21 cellular contexts compared by ENCODE assay signal in the genomic region with DNA sequence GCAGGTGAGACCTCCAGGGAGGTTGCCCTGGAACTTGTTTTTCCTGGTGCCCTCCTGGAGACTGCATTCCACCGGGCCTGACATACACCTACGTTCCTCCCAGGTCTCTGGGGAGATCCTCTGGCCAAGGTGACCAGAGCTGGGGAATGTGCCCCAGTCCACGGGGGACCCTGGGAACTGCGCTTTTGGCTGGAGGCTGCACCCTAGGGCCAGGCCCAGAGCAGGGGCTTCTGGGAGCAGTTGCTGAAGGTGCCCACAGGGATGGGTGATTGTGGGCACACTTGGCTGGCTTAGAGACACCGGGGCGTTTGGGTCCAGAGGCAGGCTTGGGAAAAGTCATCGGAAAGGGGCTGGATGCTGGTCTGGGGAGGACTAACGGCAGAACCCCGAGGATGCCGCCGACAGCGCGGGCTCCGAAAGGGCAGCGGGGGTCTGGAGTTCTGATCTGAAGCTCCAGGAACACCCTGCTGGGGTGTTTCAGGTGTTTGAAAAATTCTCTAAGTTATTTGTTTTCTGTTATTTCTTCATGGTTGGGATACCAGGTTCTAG. TPM values are rescaled to one million over a fixed set of nuclear protein-coding genes. Genes with fewer than 3 reads are reported as not detected.
DNase-seq lines count a peak whose midpoint lies in the region; ATAC-seq, FAIRE-seq and TF ChIP-seq lines count a peak whose summit lies in the region.
"Had no signal": no experiment of that assay in that cellular context is flagged by ENCODE, and none has a peak within 500 bp of the region (broad histone marks: within the 10 kb centered on the region; RNA-seq: fewer than 3 reads in every experiment).

No MANE protein-coding gene starts in this region.

- FAIRE-seq in HepG2 (lab: Jason Lieb, UNC) (no peak), pancreas (lab: Jason Lieb, UNC) (no peak)
- FAIRE-seq: GM12878 had no signal

- H3K79me2 ChIP-seq in HepG2 (ENCODE audit: insufficient read depth, low read length), result no peaks in the 10 kb centered on the region
- H3K79me2 ChIP-seq in GM23338 (replicated peaks; ENCODE audit: insufficient read depth), result no peaks in the 10 kb centered on the region

- H3K36me3 Mint-ChIP-seq in activated T-cell treated with anti-CD3 and anti-CD28 coated beads, Interleukin-2, amount 50 U/mL, for 4 hours (ENCODE audit: insufficient read depth), result no peaks in the 10 kb centered on the region
- H3K36me3 Mint-ChIP-seq in GM23338 (ENCODE audit: low read depth), result peaks cover 5% of the 10 kb centered on the region; the same call in 2 of the 3 replicates

- peak overlapping the region; percentile 98 for H3K4me2 ChIP-seq in HepG2 (ENCODE audit: low read depth, low read length)
- no peak overlapping the region for H3K4me2 ChIP-seq in GM23338

- peak overlapping the region; percentile 46 to 75 (median 56); a peak in 5 of 6 replicates for H3K4me3 ChIP-seq in HepG2 (replicated peaks in 1 of 3; ENCODE audit: insufficient read depth in 1 of 3, low read depth in 2 of 3, low read length in 3 of 3)
- H3K4me3 ChIP-seq in pancreas, result no peak overlapping the region
- no peak overlapping the region for H3K4me3 ChIP-seq in GM23338
- H3K4me3 ChIP-seq: GM12878, SJSA1 had no signal

- peak overlapping the region; percentile 67; the same call in 1 of the 2 replicates for H3K9ac ChIP-seq in HepG2 (ENCODE audit: insufficient read depth, low read depth, low read length)

- no peaks in the 10 kb centered on the region for H3K27me3 Mint-ChIP-seq in activated T-cell treated with anti-CD3 and anti-CD28 coated beads, Interleukin-2, amount 50 U/mL, for 4 hours (ENCODE audit: low read depth)
- peaks cover 12% of the 10 kb centered on the region for H3K27me3 Mint-ChIP-seq in GM23338 (ENCODE audit: insufficient read depth, low read depth, poor library complexity)

- peak overlapping the region; percentile 77 for H3K27ac ChIP-seq in C4-2B
- H3K27ac ChIP-seq in HepG2 (ENCODE audit: extremely low read length, insufficient read depth, low read length), result peak overlapping the region; percentile 66
- peak overlapping the region; percentile 80 to 89 (median 86) for H3K27ac ChIP-seq in pancreas
- no peak overlapping the region for H3K27ac ChIP-seq in GM23338 (ENCODE audit: low read depth)
- H3K27ac ChIP-seq: SJSA1 had no signal

- H3K36me3 ChIP-seq in HepG2 (replicated peaks in 1 of 2; ENCODE audit: control insufficient read depth in 1 of 2, insufficient read depth in 2 of 2, low read length in 2 of 2) (no peaks in the 10 kb centered on the region), pancreas (no peaks in the 10 kb centered on the region), GM23338 (ENCODE audit: insufficient read depth) (no peaks in the 10 kb centered on the region)
- H3K36me3 ChIP-seq: SJSA1 had no signal

- H3F3A ChIP-seq in GM23338 (replicated peaks; ENCODE audit: low read depth), result no peaks in the 10 kb centered on the region

- ATAC-seq in HepG2 (peak; percentile 2; the same call in 2 of the 3 replicates), pancreas (peak in 1 of 4 donors; percentile 36), GM19463 (IDR thresholded peaks at IDR 0.05; ENCODE audit: unreplicated experiment) (no peak), GM23338 (no peak)
- no peak for ATAC-seq in activated T-cell treated with anti-CD3 and anti-CD28 coated beads, Interleukin-2, amount 50 U/mL, for 4 hours
- ATAC-seq: GM12878 had no signal

- H3K27me3 ChIP-seq in HepG2 (ENCODE audit: control insufficient read depth in 1 of 2, insufficient read depth in 2 of 2, low read length in 2 of 2) (no peaks in the 10 kb centered on the region), pancreas (no peaks in the 10 kb centered on the region), GM23338 (ENCODE audit: insufficient read depth) (no peaks in the 10 kb centered on the region)
- H3K27me3 ChIP-seq: SJSA1 had no signal

- TF ChIP-seq RAD21 in Ishikawa (IDR thresholded peaks at IDR 0.05; ENCODE audit: low read depth) (no peak), HepG2 (CRISPR knock-in tag; IDR thresholded peaks at IDR 0.05) (no peak)

- no peak overlapping the region for H3K27ac Mint-ChIP-seq in GM23338
- H3K27ac Mint-ChIP-seq: HFFc6 had no signal

- POLR2A ChIA-PET in HepG2 (lab: Yijun Ruan, JAX), result interaction anchor here (0.9 to 7.3 kb wide), 6 partner anchors 9 to 38 kb away, joined by 3 to 195 read pairs (median 6); no protein-coding TSS in a partner anchor

- no peak overlapping the region for H2AFZ ChIP-seq in HepG2 (ENCODE audit: low read length)
- H2AFZ ChIP-seq in GM23338, result no peak overlapping the region

- in situ Hi-C loops in HepG2 (cut with HindIII; ENCODE audit: extremely low pct_ligation_motif_present, low pct_unique_long_range_greater_than_20kb), result no loop called here

- WGBS in HepG2 (ENCODE audit: low lambda C conversion rate), result 54% methylated on average over 11 of the region's 15 CpGs
- 73 to 75% methylated on average over 15 of the region's 15 CpGs for WGBS in pancreas, 2 donors

- H3K9me3 Mint-ChIP-seq in activated T-cell treated with anti-CD3 and anti-CD28 coated beads, Interleukin-2, amount 50 U/mL, for 4 hours, result no peaks in the 10 kb centered on the region
- peaks cover 6% of the 10 kb centered on the region for H3K9me3 Mint-ChIP-seq in GM23338

- no peaks in the 10 kb centered on the region for H4K20me1 ChIP-seq in HepG2 (ENCODE audit: insufficient read depth, low read length)
- H4K20me1 ChIP-seq in GM23338 (replicated peaks; ENCODE audit: insufficient read depth), result no peaks in the 10 kb centered on the region

- no peak overlapping the region for H3K4me3 Mint-ChIP-seq in activated T-cell treated with anti-CD3 and anti-CD28 coated beads, Interleukin-2, amount 50 U/mL, for 4 hours
- no peak overlapping the region for H3K4me3 Mint-ChIP-seq in GM23338
- H3K4me3 Mint-ChIP-seq: HFFc6 had no signal

- CTCF ChIA-PET in HepG2 (lab: Yijun Ruan, JAX; ENCODE audit: low intra/inter-chr PET ratio, low total read pairs), result no interaction called here

- no peak for TF ChIP-seq POLR2A in HepG2 (IDR thresholded peaks at IDR 0.05; ENCODE audit: insufficient read depth in 1 of 2, low read depth in 2 of 2, low read length in 2 of 2)

- H3K4me1 ChIP-seq in HepG2 (ENCODE audit: insufficient read depth, low read length), result peaks cover 95% of the 10 kb centered on the region
- H3K4me1 ChIP-seq in pancreas, result peaks cover 28 to 44% (median 34%) of the 10 kb centered on the region in 3 donors
- H3K4me1 ChIP-seq in GM23338 (ENCODE audit: insufficient read depth), result no peaks in the 10 kb centered on the region

- TF ChIP-seq EP300 in Ishikawa (IDR thresholded peaks at IDR 0.05; ENCODE audit: borderline replicate concordance) (no peak), HepG2 (IDR thresholded peaks at IDR 0.05; ENCODE audit: low read depth in 2 of 2, low read length in 2 of 2) (no peak), HepG2 (CRISPR knock-in tag; IDR thresholded peaks at IDR 0.05; ENCODE audit: borderline replicate concordance) (no peak)

- no TSS peak for BruUV-seq in HepG2 (replicated peaks; lab: Mats Ljungman, UMichigan)

- H3K9me3 ChIP-seq in HepG2 (ENCODE audit: low read length), result no peaks in the 10 kb centered on the region
- no peaks in the 10 kb centered on the region for H3K9me3 ChIP-seq in pancreas
- H3K9me3 ChIP-seq: SJSA1 had no signal

- DNase-seq in HepG2 (ENCODE audit: low spot score), result no peak
- DNase-seq in pancreas, result no peak
- no peak for DNase-seq in activated T-cell treated with anti-CD3 and anti-CD28 coated beads, Interleukin-2, amount 50 U/mL, for 4 hours
- DNase-seq in SW480 (ENCODE audit: low spot score), result no peak
- DNase-seq in GM23338 (ENCODE audit: low spot score), result no peak
- DNase-seq: COR-L47, DMS153, GOT3, HFFc6, NCI-H1436, NCI-H2029, NCI-H526, SW 1271 had no signal

- no peaks in the 10 kb centered on the region for H3K9me2 ChIP-seq in GM23338 (ENCODE audit: insufficient read depth)

- intact Hi-C loops in HepG2 (cut with micrococcal nuclease; ENCODE audit: unreplicated experiment), result loop anchor here (1.0 kb wide), 1 partner anchor 21 kb away; no protein-coding TSS in a partner anchor
- intact Hi-C loops in pancreas (cut with DNase I), result loop anchor here in 1 of 3 donors (10.0 kb wide), 1 partner anchor 47 kb away; a partner anchor contains a TSS

- TF ChIP-seq CTCF in C4-2B (conservative IDR thresholded peaks at IDR 0.05) (no peak), HepG2 (CRISPR knock-in tag; IDR thresholded peaks at IDR 0.05) (no peak), pancreas (IDR thresholded peaks at IDR 0.05) (no peak), GM23338 (conservative IDR thresholded peaks at IDR 0.05; ENCODE audit: low read depth in 2 of 2) (no peak)

- no peaks in the 10 kb centered on the region for H3K4me1 Mint-ChIP-seq in activated T-cell treated with anti-CD3 and anti-CD28 coated beads, Interleukin-2, amount 50 U/mL, for 4 hours (ENCODE audit: low read depth)
- H3K4me1 Mint-ChIP-seq in GM23338, result peaks cover under 1% of the 10 kb centered on the region; the same call in 2 of the 3 replicates

RNA-seq across cellular contexts. Expression of a gene that starts 36.5 kb away (rescaled TPM):
- total RNA-seq in HepG2 (2016; rRNA removed; fragmentation: Illumina TruSeq; extraction: Trizol) (not detected in 2 replicates), pancreas (1 to 10 TPM in 4 of 6 donors, under 1 TPM in 2; 0.67 to 5.6 (median 1.6) TPM)
- total RNA-seq in HepG2 (2016; cell fraction: cytosol; rRNA removed; fragmentation: Illumina TruSeq; extraction: Trizol; ENCODE audit: low read depth), result not detected in 2 replicates
- not detected in 2 replicates for total RNA-seq in HepG2 (2016; cell fraction: insoluble cytoplasmic fraction; rRNA removed; fragmentation: Illumina TruSeq; extraction: Trizol)
- total RNA-seq in HepG2 (2016; cell fraction: membrane; rRNA removed; fragmentation: Illumina TruSeq; extraction: Trizol), result not detected in 2 replicates
- total RNA-seq in HepG2 (2016; cell fraction: nucleus; rRNA removed; fragmentation: Illumina TruSeq; extraction: Trizol), result not detected in 2 replicates
- polyA plus RNA-seq in HepG2 (2011; rRNA removed) (not detected in 2 replicates), pancreas (10 to 100 TPM in 1 of 2 donors, 1 to 10 TPM in 1; 2.9 to 28.6 TPM), GM23338 (2016; fragmentation: Nextera tagmentation; extraction: Ambion mirVana) (0.24 TPM in 1 of 2 replicates, not detected in the other)
- polyA plus RNA-seq in HepG2 (2011; cell fraction: cytosol; rRNA removed), result not detected in 2 replicates
- polyA plus RNA-seq in HepG2 (2011; cell fraction: nucleus; rRNA removed), result not detected in 2 replicates
- polyA plus RNA-seq in HepG2 (2012), result not detected in 2 replicates
- not detected in 2 replicates for polyA plus RNA-seq in HepG2 (2016; cell fraction: cytosol; fragmentation: Illumina TruSeq; extraction: Trizol; ENCODE audit: low read depth)
- polyA plus RNA-seq in HepG2 (2016; cell fraction: insoluble cytoplasmic fraction; fragmentation: Illumina TruSeq; extraction: Trizol; ENCODE audit: low read depth), result not detected in 2 replicates
- not detected in 2 replicates for polyA plus RNA-seq in HepG2 (2016; cell fraction: membrane; fragmentation: Illumina TruSeq; extraction: Trizol; ENCODE audit: low read depth)
- polyA plus RNA-seq in HepG2 (2016; cell fraction: nucleus; fragmentation: Illumina TruSeq; extraction: Trizol; ENCODE audit: insufficient read depth, low read depth), result not detected in 2 replicates
- polyA minus RNA-seq in HepG2 (2011; rRNA and poly(A)+ RNA removed; ENCODE audit: low replicate concordance), result 20.1 TPM in 1 of 2 replicates, not detected in the other
- polyA minus RNA-seq in HepG2 (2011; cell fraction: cytosol; rRNA and poly(A)+ RNA removed), result not detected in 2 replicates
- polyA minus RNA-seq in HepG2 (2011; cell fraction: nucleus; rRNA and poly(A)+ RNA removed), result not detected in 2 replicates
- total RNA-seq in activated T-cell treated with anti-CD3 and anti-CD28 coated beads, Interleukin-2, amount 50 U/mL, for 4 hours, result 1 to 10 TPM in 1 of 3 donors, under 1 TPM in 2; 0.30 to 1.1 (median 0.90) TPM
- not detected in 2 replicates for total RNA-seq in GM23338 (2014; rRNA removed; shearing (Covaris generic))
- total RNA-seq: A673, Daoy, GM12878, HFFc6, M059J had no signal

RNA-seq across cellular contexts. Expression of a gene that starts 44.4 kb away (rescaled TPM):
- 5.3 and 9.4 TPM in 2 replicates for total RNA-seq in HepG2 (2016; rRNA removed; fragmentation: Illumina TruSeq; extraction: Trizol)
- total RNA-seq in HepG2 (2016; cell fraction: cytosol; rRNA removed; fragmentation: Illumina TruSeq; extraction: Trizol; ENCODE audit: low read depth), result 36.5 and 44.3 TPM in 2 replicates
- 5.9 and 7.8 TPM in 2 replicates for total RNA-seq in HepG2 (2016; cell fraction: insoluble cytoplasmic fraction; rRNA removed; fragmentation: Illumina TruSeq; extraction: Trizol)
- total RNA-seq in HepG2 (2016; cell fraction: membrane; rRNA removed; fragmentation: Illumina TruSeq; extraction: Trizol), result 11.4 and 12.4 TPM in 2 replicates
- 13.0 and 13.3 TPM in 2 replicates for total RNA-seq in HepG2 (2016; cell fraction: nucleus; rRNA removed; fragmentation: Illumina TruSeq; extraction: Trizol)
- polyA plus RNA-seq in HepG2 (2011; rRNA removed), result 4.6 and 5.3 TPM in 2 replicates
- 2.9 and 3.0 TPM in 2 replicates for polyA plus RNA-seq in HepG2 (2011; cell fraction: cytosol; rRNA removed)
- 20.9 and 24.0 TPM in 2 replicates for polyA plus RNA-seq in HepG2 (2011; cell fraction: nucleus; rRNA removed)
- polyA plus RNA-seq in HepG2 (2012), result 5.1 and 6.3 TPM in 2 replicates
- polyA plus RNA-seq in HepG2 (2016; cell fraction: cytosol; fragmentation: Illumina TruSeq; extraction: Trizol; ENCODE audit: low read depth), result 2.2 and 2.3 TPM in 2 replicates
- 4.2 and 6.1 TPM in 2 replicates for polyA plus RNA-seq in HepG2 (2016; cell fraction: insoluble cytoplasmic fraction; fragmentation: Illumina TruSeq; extraction: Trizol; ENCODE audit: low read depth)
- 4.0 and 4.8 TPM in 2 replicates for polyA plus RNA-seq in HepG2 (2016; cell fraction: membrane; fragmentation: Illumina TruSeq; extraction: Trizol; ENCODE audit: low read depth)
- polyA plus RNA-seq in HepG2 (2016; cell fraction: nucleus; fragmentation: Illumina TruSeq; extraction: Trizol; ENCODE audit: insufficient read depth, low read depth), result 33.9 and 35.1 TPM in 2 replicates
- 8.5 and 13.6 TPM in 2 replicates for polyA minus RNA-seq in HepG2 (2011; rRNA and poly(A)+ RNA removed; ENCODE audit: low replicate concordance)
- 2.9 and 4.5 TPM in 2 replicates for polyA minus RNA-seq in HepG2 (2011; cell fraction: cytosol; rRNA and poly(A)+ RNA removed)
- polyA minus RNA-seq in HepG2 (2011; cell fraction: nucleus; rRNA and poly(A)+ RNA removed), result 14.5 and 21.1 TPM in 2 replicates
- 10 to 100 TPM; 20.9 to 33.9 (median 24.5) TPM for total RNA-seq in pancreas
- polyA plus RNA-seq in pancreas, result 10 to 100 TPM; 31.4 to 33.8 TPM
- total RNA-seq in activated T-cell treated with anti-CD3 and anti-CD28 coated beads, Interleukin-2, amount 50 U/mL, for 4 hours, result 10 to 100 TPM in 1 of 3 donors, 1 to 10 TPM in 2; 6.8 to 11.8 (median 9.7) TPM
- 6.5 and 8.5 TPM in 2 replicates for total RNA-seq in GM23338 (2014; rRNA removed; shearing (Covaris generic))
- polyA plus RNA-seq in GM23338 (2016; fragmentation: Nextera tagmentation; extraction: Ambion mirVana), result 2.0 and 3.8 TPM in 2 replicates

RNA-seq across cellular contexts. Expression of a gene that starts 50.6 kb away (rescaled TPM):
- total RNA-seq in HepG2 (2016; rRNA removed; fragmentation: Illumina TruSeq; extraction: Trizol) (not detected in 2 replicates), pancreas (not detected)
- total RNA-seq in HepG2 (2016; cell fraction: cytosol; rRNA removed; fragmentation: Illumina TruSeq; extraction: Trizol; ENCODE audit: low read depth), result not detected in 2 replicates
- total RNA-seq in HepG2 (2016; cell fraction: insoluble cytoplasmic fraction; rRNA removed; fragmentation: Illumina TruSeq; extraction: Trizol), result not detected in 2 replicates
- not detected in 2 replicates for total RNA-seq in HepG2 (2016; cell fraction: membrane; rRNA removed; fragmentation: Illumina TruSeq; extraction: Trizol)
- total RNA-seq in HepG2 (2016; cell fraction: nucleus; rRNA removed; fragmentation: Illumina TruSeq; extraction: Trizol), result not detected in 2 replicates
- polyA plus RNA-seq in HepG2 (2011; rRNA removed) (not detected in 2 replicates), pancreas (not detected), GM23338 (2016; fragmentation: Nextera tagmentation; extraction: Ambion mirVana) (not detected in 2 replicates)
- polyA plus RNA-seq in HepG2 (2011; cell fraction: cytosol; rRNA removed), result not detected in 2 replicates
- polyA plus RNA-seq in HepG2 (2011; cell fraction: nucleus; rRNA removed), result not detected in 2 replicates
- polyA plus RNA-seq in HepG2 (2012), result not detected in 2 replicates
- polyA plus RNA-seq in HepG2 (2016; cell fraction: cytosol; fragmentation: Illumina TruSeq; extraction: Trizol; ENCODE audit: low read depth), result not detected in 2 replicates
- polyA plus RNA-seq in HepG2 (2016; cell fraction: insoluble cytoplasmic fraction; fragmentation: Illumina TruSeq; extraction: Trizol; ENCODE audit: low read depth), result not detected in 2 replicates
- polyA plus RNA-seq in HepG2 (2016; cell fraction: membrane; fragmentation: Illumina TruSeq; extraction: Trizol; ENCODE audit: low read depth), result not detected in 2 replicates
- not detected in 2 replicates for polyA plus RNA-seq in HepG2 (2016; cell fraction: nucleus; fragmentation: Illumina TruSeq; extraction: Trizol; ENCODE audit: insufficient read depth, low read depth)
- not detected in 2 replicates for polyA minus RNA-seq in HepG2 (2011; rRNA and poly(A)+ RNA removed; ENCODE audit: low replicate concordance)
- polyA minus RNA-seq in HepG2 (2011; cell fraction: cytosol; rRNA and poly(A)+ RNA removed), result not detected in 2 replicates
- polyA minus RNA-seq in HepG2 (2011; cell fraction: nucleus; rRNA and poly(A)+ RNA removed), result not detected in 2 replicates
- not detected for total RNA-seq in activated T-cell treated with anti-CD3 and anti-CD28 coated beads, Interleukin-2, amount 50 U/mL, for 4 hours
- total RNA-seq in GM23338 (2014; rRNA removed; shearing (Covaris generic)), result not detected in 2 replicates
- total RNA-seq: A673, Daoy, GM12878, HFFc6, M059J, SJSA1 had no signal
- polyA plus RNA-seq: GM12878 had no signal

Comparison
In these comparisons a context has a peak if more than half of its experiments do, and no peak if none do; other contexts are left out.
1. H3K4me3 ChIP-seq: peak in HepG2 (3 of 3); none in pancreas (0 of 4) and GM23338 (single experiment).